ENCODE assay signal across 8 cellular contexts in the genomic region with DNA sequence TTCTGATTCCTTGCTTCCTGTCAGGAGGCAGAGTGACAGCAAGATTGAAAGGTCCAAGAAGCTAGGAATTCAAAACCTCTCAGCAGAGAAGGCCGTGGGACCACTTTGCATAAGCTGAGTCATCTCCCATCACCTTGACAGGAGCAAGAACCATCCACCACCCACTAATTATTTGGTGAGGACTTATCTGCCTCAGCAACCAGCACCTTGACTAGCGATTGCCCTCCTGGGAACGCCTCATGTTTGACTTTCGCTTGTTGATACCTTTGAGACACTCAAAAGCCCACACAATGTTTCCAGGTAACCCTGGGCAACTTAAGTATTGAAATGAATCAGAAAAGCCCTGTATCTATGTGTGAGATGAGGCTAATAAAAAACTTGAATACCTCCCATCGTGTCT.
DNase-seq lines count a peak whose midpoint lies in the region; ATAC-seq and TF ChIP-seq lines count a peak whose summit lies in the region.

No MANE protein-coding gene starts in this region.

- H3K4me3 ChIP-seq in GM06990 (replicated peaks; ENCODE audit: low read depth, low read length) = no peak overlapping the region

- H3K27me3 ChIP-seq in GM06990 (replicated peaks; ENCODE audit: control insufficient read depth, insufficient read depth, low read length) = no peaks in the 10 kb centered on the region

- no peaks in the 10 kb centered on the region for H3K36me3 ChIP-seq in GM06990 (ENCODE audit: control insufficient read depth, insufficient read depth, low read length)

- TF ChIP-seq CTCF in GM06990 (IDR thresholded peaks at IDR 0.05; ENCODE audit: insufficient read depth, low read length, poor library complexity, severe bottlenecking) = no peak

- DNase-seq in GM06990 (ENCODE audit: extremely low read depth, insufficient read length) = peak; percentile 65
- no peak for DNase-seq in NOMO-1 treated with DMSO at 0.1 percent for 48 hours (lab: John Stamatoyannopoulos, UW; ENCODE audit: unreplicated experiment)
- no peak for DNase-seq in erythroblast (lab: John Stamatoyannopoulos, UW)
- no peak for DNase-seq in SHP77 treated with DMSO at 0.1 percent for 48 hours (lab: John Stamatoyannopoulos, UW)

- ATAC-seq in GM19023 (IDR thresholded peaks at IDR 0.05; ENCODE audit: unreplicated experiment) (peak; percentile 81), HG02678 (IDR thresholded peaks at IDR 0.05; ENCODE audit: unreplicated experiment) (peak; percentile 71), HG03558 (IDR thresholded peaks at IDR 0.05; ENCODE audit: extremely low read depth, unreplicated experiment) (peak; percentile 83), esophagus mucosa (no peak)

- no peak for TF ChIP-seq POLR2A in erythroblast (IDR thresholded peaks at IDR 0.05; ENCODE audit: low read length)
